8 cellular contexts compared by ENCODE assay signal in the genomic region with DNA sequence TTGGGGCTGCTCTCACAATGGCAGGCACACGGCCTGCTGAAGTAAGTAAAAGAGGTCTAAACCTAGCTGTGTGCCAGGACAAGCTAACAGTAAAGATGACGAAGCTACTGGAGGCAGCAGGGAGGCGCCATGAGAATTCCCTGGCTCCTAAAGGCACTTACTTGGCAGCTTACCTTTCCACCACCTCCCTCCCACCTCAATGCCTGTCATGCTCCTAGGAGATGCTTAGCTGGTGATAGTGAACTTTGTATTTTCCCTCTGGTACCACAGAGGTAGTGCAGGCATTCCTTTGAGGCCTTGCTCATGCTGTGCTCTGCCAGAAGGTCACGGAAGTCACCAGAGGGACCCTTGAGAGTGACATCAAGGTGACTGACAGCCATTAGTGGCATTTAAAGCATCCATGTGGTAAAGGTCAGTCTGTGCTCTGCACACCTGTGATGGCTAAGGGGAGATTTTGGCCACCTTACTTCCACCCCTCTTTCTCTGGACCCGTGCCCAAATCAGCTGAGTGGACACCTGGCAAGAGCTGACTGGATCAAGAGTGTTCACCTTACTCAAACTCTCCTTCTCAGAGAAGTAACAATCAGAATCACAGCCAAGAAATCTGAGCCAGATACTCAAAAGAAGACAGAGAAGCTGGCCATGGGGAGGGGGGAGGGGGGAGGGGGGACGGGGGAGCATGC. TPM values are rescaled to one million over a fixed set of nuclear protein-coding genes. Genes with fewer than 3 reads are reported as not detected.
DNase-seq lines count a peak whose midpoint lies in the region; ATAC-seq, FAIRE-seq and TF ChIP-seq lines count a peak whose summit lies in the region.

No MANE protein-coding gene starts in this region.

- H3K36me3 Mint-ChIP-seq in naive thymus-derived CD4-positive, alpha-beta T cell = peaks cover 0 to 21% (median 6%) of the 10 kb centered on the region in 5 donors

- peaks cover 78% of the 10 kb centered on the region for H3K79me2 ChIP-seq in HepG2 (ENCODE audit: insufficient read depth, low read length)

- H3K4me3 ChIP-seq in HepG2 (replicated peaks in 1 of 3; ENCODE audit: insufficient read depth in 1 of 3, low read depth in 2 of 3, low read length in 3 of 3) (peak overlapping the region in 1 of 3 experiments; percentile 30; a peak in 1 of 6 replicates), right lobe of liver (no peak overlapping the region), bronchial epithelial cell (ENCODE audit: low read depth, low read length) (no peak overlapping the region)
- peak overlapping the region; percentile 10 for H3K4me3 ChIP-seq in naive thymus-derived CD4-positive, alpha-beta T cell (ENCODE audit: low read length)

- TF ChIP-seq RAD21 in HepG2 (CRISPR knock-in tag; IDR thresholded peaks at IDR 0.05) = no peak

- CTCF ChIA-PET in HepG2 (lab: Yijun Ruan, JAX; ENCODE audit: low intra/inter-chr PET ratio, low total read pairs) = no interaction called here
- CTCF ChIA-PET in naive thymus-derived CD4-positive, alpha-beta T cell (lab: Charles Lee) = interaction anchor here (1.3 kb wide), 1 partner anchor 47 kb away, joined by 7 read pairs; no protein-coding TSS in a partner anchor

- no peaks in the 10 kb centered on the region for H3K9me3 Mint-ChIP-seq in naive thymus-derived CD4-positive, alpha-beta T cell

- no peak for FAIRE-seq in HepG2 (lab: Jason Lieb, UNC)
- no peak for FAIRE-seq in bronchial epithelial cell (lab: Jason Lieb, UNC)

- BruUV-seq in HepG2 (replicated peaks; lab: Mats Ljungman, UMichigan) = TSS peak; percentile 1

- TF ChIP-seq EP300 in HepG2 (IDR thresholded peaks at IDR 0.05; ENCODE audit: low read depth in 2 of 2, low read length in 2 of 2) (no peak), HepG2 (CRISPR knock-in tag; IDR thresholded peaks at IDR 0.05; ENCODE audit: borderline replicate concordance) (no peak)

- peak overlapping the region; percentile 40 to 96 (median 80) for H3K4me3 Mint-ChIP-seq in naive thymus-derived CD4-positive, alpha-beta T cell

- no peaks in the 10 kb centered on the region for H3K9me3 ChIP-seq in HepG2 (ENCODE audit: low read length)
- H3K9me3 ChIP-seq in right lobe of liver = no peaks in the 10 kb centered on the region
- no peaks in the 10 kb centered on the region for H3K9me3 ChIP-seq in naive thymus-derived CD4-positive, alpha-beta T cell (ENCODE audit: control insufficient read depth in 2 of 3, low read length in 3 of 3)

- peaks cover 9 to 38% of the 10 kb centered on the region in 2 experiments for H3K36me3 ChIP-seq in HepG2 (replicated peaks in 1 of 2; ENCODE audit: control insufficient read depth in 1 of 2, insufficient read depth in 2 of 2, low read length in 2 of 2)
- no peaks in the 10 kb centered on the region for H3K36me3 ChIP-seq in right lobe of liver
- peaks cover 8% of the 10 kb centered on the region for H3K36me3 ChIP-seq in bronchial epithelial cell (ENCODE audit: control insufficient read depth, insufficient read depth, low read length)
- peaks cover 0 to 9% (median 4%) of the 10 kb centered on the region in 3 experiments for H3K36me3 ChIP-seq in naive thymus-derived CD4-positive, alpha-beta T cell (ENCODE audit: control insufficient read depth in 2 of 3, insufficient read depth in 3 of 3, low read length in 3 of 3)

- H3K4me1 Mint-ChIP-seq in naive thymus-derived CD4-positive, alpha-beta T cell = peaks cover 70 to 88% (median 85%) of the 10 kb centered on the region in 7 donors

- no peak overlapping the region for H3K27ac ChIP-seq in HepG2 (ENCODE audit: extremely low read length, insufficient read depth, low read length)
- peak overlapping the region in 1 of 3 donors; percentile 8 for H3K27ac ChIP-seq in right lobe of liver
- H3K27ac ChIP-seq in naive thymus-derived CD4-positive, alpha-beta T cell (ENCODE audit: low read depth, low read length) = peak overlapping the region; percentile 67

- H2AFZ ChIP-seq in HepG2 (ENCODE audit: low read length) = no peak overlapping the region

- TF ChIP-seq CTCF in HepG2 (CRISPR knock-in tag; IDR thresholded peaks at IDR 0.05) (no peak), right lobe of liver (IDR thresholded peaks at IDR 0.05) (no peak), bronchial epithelial cell (IDR thresholded peaks at IDR 0.05; ENCODE audit: insufficient read depth, low read length, severe bottlenecking) (no peak)

- H3K4me2 ChIP-seq in HepG2 (ENCODE audit: low read depth, low read length) = peak overlapping the region; percentile 50

- H3K9ac ChIP-seq in HepG2 (ENCODE audit: insufficient read depth, low read depth, low read length) = no peak overlapping the region

- H3K27me3 ChIP-seq in HepG2 (ENCODE audit: control insufficient read depth in 1 of 2, insufficient read depth in 2 of 2, low read length in 2 of 2) (peaks cover 0 to 1% of the 10 kb centered on the region in 2 experiments; a peak in 1 of 5 replicates), right lobe of liver (no peaks in the 10 kb centered on the region), bronchial epithelial cell (ENCODE audit: control insufficient read depth, insufficient read depth, low read length) (no peaks in the 10 kb centered on the region)
- H3K27me3 ChIP-seq in naive thymus-derived CD4-positive, alpha-beta T cell (ENCODE audit: control insufficient read depth in 2 of 2, insufficient read depth in 2 of 2, low read length in 2 of 2) = no peaks in the 10 kb centered on the region

- ATAC-seq in HepG2 = no peak
- ATAC-seq in right lobe of liver = no peak
- no peak for ATAC-seq in naive thymus-derived CD4-positive, alpha-beta T cell
- no peak for ATAC-seq in GM18909 (IDR thresholded peaks at IDR 0.05; ENCODE audit: poor library complexity, unreplicated experiment)
- no peak for ATAC-seq in HG03097 (IDR thresholded peaks at IDR 0.05; ENCODE audit: low FRiP score, unreplicated experiment)

- H4K20me1 ChIP-seq in HepG2 (ENCODE audit: insufficient read depth, low read length) = peaks cover 62% of the 10 kb centered on the region

- 92% methylated on average over 6 of the region's 6 CpGs for WGBS in HepG2 (ENCODE audit: low lambda C conversion rate)
- 20% methylated on average over 2 of the region's 6 CpGs for WGBS in right lobe of liver (ENCODE audit: insufficient coverage, low coverage, low lambda C conversion rate, missing lambda C conversion rate)

- POLR2A ChIA-PET in HepG2 (lab: Yijun Ruan, JAX) = interaction anchor here (1.1 to 4.7 kb wide), 3 partner anchors 61 to 76 kb away, joined by 3 to 41 read pairs (median 15); a partner anchor contains a TSS
- POLR2A ChIA-PET in naive thymus-derived CD4-positive, alpha-beta T cell (lab: Charles Lee) = interaction anchor here (1.0 to 2.1 kb wide), 6 partner anchors 10 to 165 kb away, joined by 3 to 7 read pairs (median 4); a partner anchor contains a TSS

- peaks cover 60% of the 10 kb centered on the region for H3K4me1 ChIP-seq in HepG2 (ENCODE audit: insufficient read depth, low read length)
- peaks cover 0 to 44% (median 11%) of the 10 kb centered on the region in 4 donors for H3K4me1 ChIP-seq in right lobe of liver
- peaks cover 43 to 64% of the 10 kb centered on the region in 2 donors for H3K4me1 ChIP-seq in naive thymus-derived CD4-positive, alpha-beta T cell (ENCODE audit: control insufficient read depth in 2 of 2, insufficient read depth in 2 of 2, low read length in 2 of 2)

- DNase-seq in HepG2 (ENCODE audit: low spot score) (no peak), right lobe of liver (no peak), bronchial epithelial cell (ENCODE audit: low read depth) (peak; percentile 58), globus pallidus (ENCODE audit: low spot score) (no peak)
- DNase-seq in naive thymus-derived CD4-positive, alpha-beta T cell = no peak
- DNase-seq in stimulated activated CD4-positive, alpha-beta T cell treated with anti-CD3 and anti-CD28 coated beads, Interleukin-1b, Interleukin-23, amount 100 ng/mL, for 48 hours = no peak

- in situ Hi-C loops in HepG2 (cut with HindIII; ENCODE audit: extremely low pct_ligation_motif_present, low pct_unique_long_range_greater_than_20kb) = no loop called here

- intact Hi-C loops in HepG2 (cut with micrococcal nuclease; ENCODE audit: unreplicated experiment) = loop anchor here (10.0 kb wide), 1 partner anchor 275 kb away; a partner anchor contains a TSS
- intact Hi-C loops in right lobe of liver (cut with DNase I) = loop anchor here (5.0 to 10.0 kb wide), 2 partner anchors 63 to 65 kb away; a partner anchor contains a TSS
- intact Hi-C loops in naive thymus-derived CD4-positive, alpha-beta T cell (cut with micrococcal nuclease) = loop anchor here (2.0 to 5.0 kb wide), 4 partner anchors 17 to 1262 kb away; a partner anchor contains a TSS

- peaks cover 0 to 6% (median 0%) of the 10 kb centered on the region in 5 donors for H3K27me3 Mint-ChIP-seq in naive thymus-derived CD4-positive, alpha-beta T cell

- TF ChIP-seq POLR2A in HepG2 (IDR thresholded peaks at IDR 0.05; ENCODE audit: insufficient read depth in 1 of 2, low read depth in 2 of 2, low read length in 2 of 2) (no peak; a peak in 1 of 4 replicates), right lobe of liver (IDR thresholded peaks at IDR 0.05) (no peak)

- peak overlapping the region; percentile 78 to 96 (median 93) for H3K27ac Mint-ChIP-seq in naive thymus-derived CD4-positive, alpha-beta T cell

RNA-seq across cellular contexts. Expression of a gene that starts 3.0 kb away (rescaled TPM):
- total RNA-seq in HepG2 (2016; rRNA removed; fragmentation: Illumina TruSeq; extraction: Trizol) (119 and 188 TPM in 2 replicates), right lobe of liver (10 to 100 TPM; 56.9 to 86.9 (median 63.4) TPM), bronchial epithelial cell (46.9 and 69.3 TPM in 2 replicates)
- total RNA-seq in HepG2 (2016; cell fraction: cytosol; rRNA removed; fragmentation: Illumina TruSeq; extraction: Trizol; ENCODE audit: low read depth) = 32.5 and 44.9 TPM in 2 replicates
- total RNA-seq in HepG2 (2016; cell fraction: insoluble cytoplasmic fraction; rRNA removed; fragmentation: Illumina TruSeq; extraction: Trizol) = 120 and 187 TPM in 2 replicates
- 119 and 132 TPM in 2 replicates for total RNA-seq in HepG2 (2016; cell fraction: membrane; rRNA removed; fragmentation: Illumina TruSeq; extraction: Trizol)
- 70.0 and 93.2 TPM in 2 replicates for total RNA-seq in HepG2 (2016; cell fraction: nucleus; rRNA removed; fragmentation: Illumina TruSeq; extraction: Trizol)
- polyA plus RNA-seq in HepG2 (2011; rRNA removed) = 436 and 468 TPM in 2 replicates
- polyA plus RNA-seq in HepG2 (2011; cell fraction: cytosol; rRNA removed) = 445 and 560 TPM in 2 replicates
- 139 and 210 TPM in 2 replicates for polyA plus RNA-seq in HepG2 (2011; cell fraction: nucleus; rRNA removed)
- polyA plus RNA-seq in HepG2 (2012) = 286 and 329 TPM in 2 replicates
- polyA plus RNA-seq in HepG2 (2016; cell fraction: cytosol; fragmentation: Illumina TruSeq; extraction: Trizol; ENCODE audit: low read depth) = 115 and 137 TPM in 2 replicates
- 594 and 645 TPM in 2 replicates for polyA plus RNA-seq in HepG2 (2016; cell fraction: insoluble cytoplasmic fraction; fragmentation: Illumina TruSeq; extraction: Trizol; ENCODE audit: low read depth)
- polyA plus RNA-seq in HepG2 (2016; cell fraction: membrane; fragmentation: Illumina TruSeq; extraction: Trizol; ENCODE audit: low read depth) = 321 and 333 TPM in 2 replicates
- polyA plus RNA-seq in HepG2 (2016; cell fraction: nucleus; fragmentation: Illumina TruSeq; extraction: Trizol; ENCODE audit: insufficient read depth, low read depth) = 249 and 270 TPM in 2 replicates
- 241 and 466 TPM in 2 replicates for polyA minus RNA-seq in HepG2 (2011; rRNA and poly(A)+ RNA removed; ENCODE audit: low replicate concordance)
- 119 and 130 TPM in 2 replicates for polyA minus RNA-seq in HepG2 (2011; cell fraction: cytosol; rRNA and poly(A)+ RNA removed)
- 63.7 and 102 TPM in 2 replicates for polyA minus RNA-seq in HepG2 (2011; cell fraction: nucleus; rRNA and poly(A)+ RNA removed)
- total RNA-seq in naive thymus-derived CD4-positive, alpha-beta T cell = 100 to 1,000 TPM in 2 of 5 experiments, 10 to 100 TPM in 3; 74.5 to 253 (median 93.1) TPM
- 10 to 100 TPM; 46.5 to 46.7 TPM for polyA plus RNA-seq in naive thymus-derived CD4-positive, alpha-beta T cell
